ENCODE assay signal across 8 cellular contexts in genomic region chr16:2777231-2777902, GRCh38. TPM values are rescaled to one million over a fixed set of nuclear protein-coding genes. Genes with fewer than 3 reads are reported as not detected.
DNase-seq lines count a peak whose midpoint lies in the region; ATAC-seq and TF ChIP-seq lines count a peak whose summit lies in the region.

ELOB (minus strand) TSS chr16:2777280; CDS start chr16:2777239, 41 bp downstream.

- H3K36me3 ChIP-seq in A673 (ENCODE audit: insufficient read depth, low read length, poor library complexity, severe bottlenecking) = peaks cover 23% of the 10 kb centered on the region
- no peaks in the 10 kb centered on the region for H3K36me3 ChIP-seq in kidney epithelial cell (ENCODE audit: control insufficient read depth, insufficient read depth, low read length)

- CTCF ChIA-PET in A673 (lab: Charles Lee) = no interaction called here

- H3K27me3 ChIP-seq in A673 (replicated peaks; ENCODE audit: insufficient read depth, low read depth, low read length, poor library complexity) = no peaks in the 10 kb centered on the region
- no peaks in the 10 kb centered on the region for H3K27me3 ChIP-seq in kidney epithelial cell (ENCODE audit: control insufficient read depth, insufficient read depth, low read length)

- intact Hi-C loops in A673 (cut with micrococcal nuclease; ENCODE audit: unreplicated experiment) = no loop called here

- H3K9me3 ChIP-seq in A673 (ENCODE audit: low read depth, low read length, poor library complexity, severe bottlenecking) = no peaks in the 10 kb centered on the region

- POLR2A ChIA-PET in A673 (lab: Charles Lee; ENCODE audit: low non-redundant PET) = interaction anchor here (0.6 kb wide), 1 partner anchor 25 kb away, joined by 3 read pairs; the partner anchor contains the start of gene SRRM2

- peak within 1 kb of the TSS; percentile 92 for H3K4me3 ChIP-seq in A673 (ENCODE audit: low read depth, low read length, poor library complexity, severe bottlenecking)
- H3K4me3 ChIP-seq in kidney epithelial cell (ENCODE audit: low read depth, low read length) = peak within 1 kb of the TSS; percentile 98

- ATAC-seq in GM18520 (IDR thresholded peaks at IDR 0.05; ENCODE audit: unreplicated experiment) (peak; percentile 77), HG03095 (IDR thresholded peaks at IDR 0.05; ENCODE audit: unreplicated experiment) (peak; percentile 55)

- no peak for TF ChIP-seq CTCF in A673 (conservative IDR thresholded peaks at IDR 0.05; ENCODE audit: low read depth, low read length)
- no peak for TF ChIP-seq CTCF in kidney epithelial cell (IDR thresholded peaks at IDR 0.05; ENCODE audit: insufficient read depth, low read length, poor library complexity, severe bottlenecking)

- H3K4me1 ChIP-seq in A673 (ENCODE audit: insufficient read depth, low read length, poor library complexity, severe bottlenecking) = peaks cover 3% of the 10 kb centered on the region

- BruUV-seq in A673 (replicated peaks; lab: Mats Ljungman, UMichigan) = TSS peak; percentile 76

- H3K27ac ChIP-seq in A673 (ENCODE audit: low read depth, low read length, poor library complexity, severe bottlenecking) = peak within 1 kb of the TSS; percentile 100

- DNase-seq in A673 (ENCODE audit: low spot score) (peak; percentile 92), NCI-H2227 treated with DMSO at 0.1 percent for 48 hours (lab: John Stamatoyannopoulos, UW) (peak; percentile 75), cerebellum (ENCODE audit: low spot score) (peak; percentile 94), kidney epithelial cell (ENCODE audit: low read depth) (no peak)
- DNase-seq in activated CD4-positive, alpha-beta T cell treated with anti-CD3 and anti-CD28 coated beads for 1 hour = peak; percentile 84
- peak; percentile 92 for DNase-seq in stimulated activated CD4-positive, alpha-beta T cell treated with anti-CD3 and anti-CD28 coated beads, Interleukin-15, amount 100 ng/mL, for 24 hours

RNA-seq across cellular contexts. Expression of gene ELOB, which starts in this region (rescaled TPM):
- total RNA-seq in A673 (2021) (188 and 206 TPM in 2 replicates), cerebellum (98.8 TPM), kidney epithelial cell (557 and 714 TPM in 2 replicates)
